ENCODE assay signal across 12 cellular contexts in the genomic region with DNA sequence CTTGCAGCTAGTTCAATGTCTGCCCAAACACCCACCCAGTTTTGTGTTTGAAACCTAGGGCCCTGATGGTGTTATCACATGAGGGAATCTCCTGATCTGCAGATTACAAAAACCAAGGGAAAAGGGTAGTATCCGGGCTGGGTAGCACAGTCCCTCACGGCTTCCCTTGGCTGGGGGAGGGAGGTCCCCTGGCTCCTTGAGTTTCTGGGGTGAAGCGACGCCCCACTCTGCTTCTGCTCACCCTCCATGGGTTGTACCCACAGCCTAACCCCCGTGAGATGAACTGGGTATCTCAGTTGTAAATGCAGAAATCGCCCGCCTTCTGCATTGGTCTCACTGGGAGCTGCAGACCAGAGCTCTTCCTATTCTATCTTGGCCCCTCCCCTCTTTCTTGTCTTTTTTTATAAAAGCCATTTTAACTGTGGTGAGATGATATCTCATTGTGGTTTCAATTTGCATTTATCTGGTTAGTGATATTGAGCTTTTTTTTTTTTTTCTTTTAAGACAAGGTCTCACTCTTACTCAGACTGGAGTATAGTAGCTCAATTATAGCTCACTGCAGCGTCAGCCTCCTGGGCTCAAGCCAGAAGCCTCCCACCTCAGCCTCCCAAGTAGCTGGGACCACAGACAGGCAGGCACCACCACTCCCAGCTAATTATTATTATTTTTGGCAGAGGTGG.
DNase-seq lines count a peak whose midpoint lies in the region; FAIRE-seq and TF ChIP-seq lines count a peak whose summit lies in the region.
"Had no signal": no experiment of that assay in that cellular context is flagged by ENCODE, and none has a peak within 500 bp of the region (broad histone marks: within the 10 kb centered on the region; RNA-seq: fewer than 3 reads in every experiment).

No MANE protein-coding gene starts in this region.

- no peaks in the 10 kb centered on the region for H3K9me1 ChIP-seq in endothelial cell of umbilical vein (replicated peaks; ENCODE audit: control insufficient read depth, extremely low read depth, insufficient read depth, low read length)

- H3K4me1 ChIP-seq in A673 (ENCODE audit: insufficient read depth, low read length, poor library complexity, severe bottlenecking) (no peaks in the 10 kb centered on the region), endothelial cell of umbilical vein (ENCODE audit: control insufficient read depth, extremely low read depth, insufficient read depth, low read length) (peaks cover 4% of the 10 kb centered on the region)

- H3K4me2 ChIP-seq in endothelial cell of umbilical vein (ENCODE audit: insufficient read depth, low read length) = no peak overlapping the region
- H3K4me2 ChIP-seq: PC-9 had no signal

- CTCF ChIA-PET in A673 (lab: Charles Lee) (no interaction called here), endothelial cell of umbilical vein (lab: Charles Lee) (interaction anchor here (1.5 to 3.1 kb wide), 4 partner anchors 11 to 176 kb away, joined by 7 to 13 read pairs (median 10); a partner anchor contains a TSS)
- CTCF ChIA-PET in activated CD4-positive, alpha-beta memory T cell treated with anti-CD3 and anti-CD28 coated beads, Interleukin-2, amount 10 ng/mL, durations not matched to agents 7 days and 5 days (lab: Charles Lee) = interaction anchor here (0.5 to 1.6 kb wide), 7 partner anchors 14 to 1188 kb away, joined by 3 to 7 read pairs (median 3); a partner anchor contains a TSS

- H3K4me3 Mint-ChIP-seq in activated CD4-positive, alpha-beta memory T cell treated with anti-CD3 and anti-CD28 coated beads, Interleukin-2, amount 10 ng/mL, durations not matched to agents 7 days and 5 days = peak overlapping the region; percentile 42

- peak; percentile 25 for TF ChIP-seq POLR2A in endothelial cell of umbilical vein (IDR thresholded peaks at IDR 0.05; ENCODE audit: low read depth, low read length)

- peaks cover 23% of the 10 kb centered on the region for H3K4me1 Mint-ChIP-seq in activated CD4-positive, alpha-beta memory T cell treated with anti-CD3 and anti-CD28 coated beads, Interleukin-2, amount 10 ng/mL, durations not matched to agents 7 days and 5 days

- peak overlapping the region; percentile 37 for H3K27ac ChIP-seq in A673 (ENCODE audit: low read depth, low read length, poor library complexity, severe bottlenecking)
- H3K27ac ChIP-seq in endothelial cell of umbilical vein (ENCODE audit: insufficient read depth, low read depth, low read length) = no peak overlapping the region
- H3K27ac ChIP-seq: PC-9, psoas muscle had no signal

- dilution Hi-C loops in endothelial cell of umbilical vein (cut with MboI; ENCODE audit: extremely low pct_ligation_motif_present, low sequenced_read_pairs) = no loop called here

- DNase-seq in A673 (ENCODE audit: low spot score) (peak; percentile 72), HT1080 (ENCODE audit: low read depth) (peak; percentile 74), endothelial cell of umbilical vein (ENCODE audit: low read depth, low spot score) (no peak), NCI-H146 (lab: John Stamatoyannopoulos, UW) (no peak), globus pallidus (ENCODE audit: low spot score) (no peak), Kasumi-1 (lab: John Stamatoyannopoulos, UW) (no peak), activated gamma-delta T cell treated with Interleukin-2 at 50 U/mL for 16 hours (no peak)
- peak; percentile 41 for DNase-seq in activated CD4-positive, alpha-beta memory T cell treated with anti-CD3 and anti-CD28 coated beads, Interleukin-2, amount 10 ng/mL, durations not matched to agents 7 days and 5 days
- DNase-seq: NCI-H1105, PC-9, psoas muscle had no signal

- H3K9me3 ChIP-seq in A673 (ENCODE audit: low read depth, low read length, poor library complexity, severe bottlenecking) (no peaks in the 10 kb centered on the region), endothelial cell of umbilical vein (replicated peaks; ENCODE audit: control insufficient read depth, insufficient read depth, low read length) (no peaks in the 10 kb centered on the region)
- H3K9me3 ChIP-seq: psoas muscle had no signal

- TF ChIP-seq CTCF in A673 (conservative IDR thresholded peaks at IDR 0.05; ENCODE audit: low read depth, low read length) (no peak), endothelial cell of umbilical vein (IDR thresholded peaks at IDR 0.05; ENCODE audit: extremely low read depth in 1 of 2, insufficient read depth in 1 of 2, low read depth in 1 of 2, low read length in 2 of 2) (no peak)

- H3K9me3 Mint-ChIP-seq in activated CD4-positive, alpha-beta memory T cell treated with anti-CD3 and anti-CD28 coated beads, Interleukin-2, amount 10 ng/mL, durations not matched to agents 7 days and 5 days = peaks cover 15% of the 10 kb centered on the region

- intact Hi-C loops in A673 (cut with micrococcal nuclease; ENCODE audit: unreplicated experiment) (no loop called here), endothelial cell of umbilical vein (cut with micrococcal nuclease) (no loop called here)

- no peaks in the 10 kb centered on the region for H3K79me2 ChIP-seq in endothelial cell of umbilical vein (ENCODE audit: control insufficient read depth, insufficient read depth, low read length)

- H3K36me3 Mint-ChIP-seq in activated CD4-positive, alpha-beta memory T cell treated with anti-CD3 and anti-CD28 coated beads, Interleukin-2, amount 10 ng/mL, durations not matched to agents 7 days and 5 days (ENCODE audit: low read depth) = peaks cover 15% of the 10 kb centered on the region

- H3K27me3 Mint-ChIP-seq in activated CD4-positive, alpha-beta memory T cell treated with anti-CD3 and anti-CD28 coated beads, Interleukin-2, amount 10 ng/mL, durations not matched to agents 7 days and 5 days = peaks cover 84% of the 10 kb centered on the region

- no peak overlapping the region for H3K9ac ChIP-seq in endothelial cell of umbilical vein (replicated peaks; ENCODE audit: extremely low read depth, insufficient read depth, low read length)

- no peak overlapping the region for H3K27ac Mint-ChIP-seq in activated CD4-positive, alpha-beta memory T cell treated with anti-CD3 and anti-CD28 coated beads, Interleukin-2, amount 10 ng/mL, durations not matched to agents 7 days and 5 days

- peaks cover under 1% of the 10 kb centered on the region for H3K36me3 ChIP-seq in A673 (ENCODE audit: insufficient read depth, low read length, poor library complexity, severe bottlenecking)
- H3K36me3 ChIP-seq in endothelial cell of umbilical vein (ENCODE audit: control insufficient read depth in 2 of 2, extremely low read depth in 1 of 2, insufficient read depth in 2 of 2, low read length in 2 of 2) = peaks cover 6 to 17% of the 10 kb centered on the region in 2 experiments

- no peaks in the 10 kb centered on the region for H3K27me3 ChIP-seq in A673 (replicated peaks; ENCODE audit: insufficient read depth, low read depth, low read length, poor library complexity)
- H3K27me3 ChIP-seq in endothelial cell of umbilical vein (ENCODE audit: control insufficient read depth in 2 of 2, insufficient read depth in 2 of 2, low read length in 2 of 2) = no peaks in the 10 kb centered on the region

- no peak for FAIRE-seq in endothelial cell of umbilical vein (lab: Jason Lieb, UNC)
- FAIRE-seq: GM12891 had no signal

- no peaks in the 10 kb centered on the region for H4K20me1 ChIP-seq in endothelial cell of umbilical vein (replicated peaks; ENCODE audit: control insufficient read depth, extremely low read depth, insufficient read depth, low read length)

- BruUV-seq in A673 (replicated peaks; lab: Mats Ljungman, UMichigan) = no TSS peak
- BruUV-seq in endothelial cell of umbilical vein (replicated peaks; lab: Mats Ljungman, UMichigan) = no TSS peak

- no peak overlapping the region for H2AFZ ChIP-seq in endothelial cell of umbilical vein (ENCODE audit: low read depth, low read length)
- H2AFZ ChIP-seq: PC-9 had no signal

- POLR2A ChIA-PET in A673 (lab: Charles Lee; ENCODE audit: low non-redundant PET) = no interaction called here
- POLR2A ChIA-PET in activated CD4-positive, alpha-beta memory T cell treated with anti-CD3 and anti-CD28 coated beads, Interleukin-2, amount 10 ng/mL, durations not matched to agents 7 days and 5 days (lab: Charles Lee) = interaction anchor here (0.9 to 2.2 kb wide), 3 partner anchors 42 to 138 kb away, joined by 3 to 9 read pairs (median 4); a partner anchor contains a TSS
- POLR2A ChIA-PET in endothelial cell of umbilical vein (lab: Charles Lee) = interaction anchor here (0.6 kb wide), 1 partner anchor 650 kb away, joined by 3 read pairs; a partner anchor contains a TSS

- H3K4me3 ChIP-seq in A673 (ENCODE audit: low read depth, low read length, poor library complexity, severe bottlenecking) (no peak overlapping the region), endothelial cell of umbilical vein (replicated peaks in 1 of 3; ENCODE audit: insufficient read depth in 1 of 3, low read depth in 1 of 3, low read length in 3 of 3) (no peak overlapping the region)
- H3K4me3 ChIP-seq: PC-9, psoas muscle had no signal

TF ChIP-seq in endothelial cell of umbilical vein, 7 proteins besides CTCF, POLR2A, EP300 and RAD21:
- TF ChIP-seq POLR2AphosphoS5 (IDR thresholded peaks at IDR 0.05; ENCODE audit: insufficient read depth, low read depth, low read length) (no peak), JUN (IDR thresholded peaks at IDR 0.05; ENCODE audit: borderline replicate concordance, insufficient read depth, insufficient read length, low read depth) (no peak), GATA2 (IDR thresholded peaks at IDR 0.05; ENCODE audit: insufficient read depth, insufficient read length, low read depth, low read length) (no peak), FOS (IDR thresholded peaks at IDR 0.05; ENCODE audit: borderline replicate concordance, insufficient read depth, low read length) (no peak), MYC (IDR thresholded peaks at IDR 0.05; ENCODE audit: low read depth, low read length) (no peak), EZH2 (IDR thresholded peaks at IDR 0.05; ENCODE audit: borderline replicate concordance, low read depth, low read length, severe bottlenecking) (no peak)
- TF ChIP-seq, protein P1, sequence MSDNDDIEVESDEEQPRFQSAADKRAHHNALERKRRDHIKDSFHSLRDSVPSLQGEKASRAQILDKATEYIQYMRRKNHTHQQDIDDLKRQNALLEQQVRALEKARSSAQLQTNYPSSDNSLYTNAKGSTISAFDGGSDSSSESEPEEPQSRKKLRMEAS (IDR thresholded peaks at IDR 0.05; ENCODE audit: insufficient read depth, insufficient read length) = no peak

Comparison
In these comparisons a context has a peak if more than half of its experiments do, and no peak if none do; other contexts are left out.
1. DNase-seq: peak in A673 (single experiment), HT1080 (single experiment) and activated CD4-positive, alpha-beta memory T cell treated with anti-CD3 and anti-CD28 coated beads, Interleukin-2, amount 10 ng/mL, durations not matched to agents 7 days and 5 days (single experiment); none in endothelial cell of umbilical vein (single experiment), NCI-H146 (single experiment), globus pallidus (single experiment), Kasumi-1 (0 of 2) and activated gamma-delta T cell treated with Interleukin-2 at 50 U/mL for 16 hours (single experiment).